In genomic region chr9:971901-972511, GRCh38 we compare ENCODE assay signal across 8 cellular contexts. TPM values are rescaled to one million over a fixed set of nuclear protein-coding genes. Genes with fewer than 3 reads are reported as not detected.
DNase-seq lines count a peak whose midpoint lies in the region; ATAC-seq and TF ChIP-seq lines count a peak whose summit lies in the region.

No MANE protein-coding gene starts in this region.

- peaks cover 0 to 2% of the 10 kb centered on the region in 2 experiments; a peak in 4 of 5 replicates for H3K9me3 Mint-ChIP-seq in H9

- H3K27me3 Mint-ChIP-seq in H9 (ENCODE audit: low read depth): peaks cover 98% of the 10 kb centered on the region

- DNase-seq in H9: peak; percentile 87
- no peak for DNase-seq in adipocyte (ENCODE audit: low read depth)
- DNase-seq in NCI-H2227 (lab: John Stamatoyannopoulos, UW; ENCODE audit: unreplicated experiment): no peak
- no peak for DNase-seq in GM19240 (ENCODE audit: insufficient read length, low spot score)
- no peak for DNase-seq in effector CD8-positive, alpha-beta T cell (lab: John Stamatoyannopoulos, UW)

- no peaks in the 10 kb centered on the region for H3K36me3 ChIP-seq in adipocyte (ENCODE audit: control insufficient read depth, insufficient read depth, low read length, severe bottlenecking)
- no peaks in the 10 kb centered on the region for H3K36me3 ChIP-seq in iPS-20b (ENCODE audit: insufficient read depth, low read depth, low read length)
- H3K36me3 ChIP-seq in skeletal muscle satellite cell (ENCODE audit: insufficient read depth, low read length): no peaks in the 10 kb centered on the region

- no peak for TF ChIP-seq CTCF in H9 (conservative IDR thresholded peaks at IDR 0.05)

- H4K91ac ChIP-seq in H9 (ENCODE audit: insufficient read length, low read depth, low read length): no peak overlapping the region

- peak overlapping the region; percentile 69 for H3K4me3 ChIP-seq in adipocyte (ENCODE audit: low read length)
- H3K4me3 ChIP-seq in iPS-20b (ENCODE audit: low read length): peak overlapping the region; percentile 53
- peak overlapping the region; percentile 49 for H3K4me3 ChIP-seq in skeletal muscle satellite cell (ENCODE audit: low read length)

- no peak overlapping the region for H3K27ac Mint-ChIP-seq in H9

- peak overlapping the region; percentile 72 to 82 for H3K4me3 Mint-ChIP-seq in H9

- no peak overlapping the region for H2BK5ac ChIP-seq in H9 (ENCODE audit: insufficient read length, low read length)

- H3K4me1 ChIP-seq in H9 (ENCODE audit: insufficient read depth, low read length) (peaks cover 2% of the 10 kb centered on the region; the same call in 1 of the 2 replicates), adipocyte (ENCODE audit: control insufficient read depth, insufficient read depth, low read length) (peaks cover 3% of the 10 kb centered on the region), iPS-20b (ENCODE audit: insufficient read depth, low read length) (no peaks in the 10 kb centered on the region; the same call in 1 of the 2 replicates), skeletal muscle satellite cell (ENCODE audit: control insufficient read depth, insufficient read depth, low read length) (peaks cover 8% of the 10 kb centered on the region)

- H2BK12ac ChIP-seq in H9 (ENCODE audit: insufficient read length, low read depth, low read length): no peak overlapping the region

- H3K14ac ChIP-seq in H9 (ENCODE audit: insufficient read depth, low read length): no peak overlapping the region

- WGBS in H9 (ENCODE audit: extremely low coverage, insufficient read length, low lambda C conversion rate): no CpG with 5 or more reads among the region's 42 CpGs

- H3K4ac ChIP-seq in H9 (ENCODE audit: low read depth, low read length): no peak overlapping the region

- no peak overlapping the region for H3K18ac ChIP-seq in H9 (ENCODE audit: insufficient read length, low read depth, low read length)

- H3K36me3 Mint-ChIP-seq in H9 (ENCODE audit: insufficient read depth in 1 of 3, low read depth in 3 of 3): no peaks in the 10 kb centered on the region; a peak in 1 of 7 replicates

- H4K5ac ChIP-seq in H9 (ENCODE audit: insufficient read length, low read depth, low read length): no peak overlapping the region

- H3K27ac ChIP-seq in H9 (ENCODE audit: insufficient read length, low read depth, low read length): no peak overlapping the region
- no peak overlapping the region for H3K27ac ChIP-seq in iPS-20b (ENCODE audit: low read length)

- peak overlapping the region; percentile 66 for H2AFZ ChIP-seq in H9 (ENCODE audit: low read length)

- H3K4me1 Mint-ChIP-seq in H9: peaks cover 40 to 58% of the 10 kb centered on the region in 2 experiments

- no peak overlapping the region for H3T11ph ChIP-seq in H9 (ENCODE audit: low read length)

- H2BK120ac ChIP-seq in H9 (ENCODE audit: low read depth, low read length, poor library complexity, severe bottlenecking): no peak overlapping the region

- H3K23me2 ChIP-seq in H9 (ENCODE audit: insufficient read length, low read depth, low read length, poor library complexity, severe bottlenecking): peaks cover 29% of the 10 kb centered on the region

- no peaks in the 10 kb centered on the region for H4K20me1 ChIP-seq in H9 (ENCODE audit: control insufficient read depth, insufficient read depth, insufficient read length)

- no peaks in the 10 kb centered on the region for H3K79me1 ChIP-seq in H9 (ENCODE audit: insufficient read depth, low read depth, low read length, poor library complexity, severe bottlenecking)

- no peak overlapping the region for H2BK20ac ChIP-seq in H9 (ENCODE audit: low read depth, low read length, poor library complexity, severe bottlenecking)

- peak overlapping the region; percentile 90 for H3K4me2 ChIP-seq in H9 (ENCODE audit: insufficient read depth, insufficient read length, low read length)
- peak overlapping the region; percentile 67 for H3K4me2 ChIP-seq in skeletal muscle satellite cell (ENCODE audit: low read length)

- H3K9ac ChIP-seq in H9 (ENCODE audit: extremely low read depth, insufficient read length, low read length) (no peak overlapping the region), adipocyte (ENCODE audit: low read length) (peak overlapping the region; percentile 64), iPS-20b (ENCODE audit: low read depth, low read length) (peak overlapping the region; percentile 42; the same call in 1 of the 2 replicates), skeletal muscle satellite cell (ENCODE audit: low read depth, low read length) (no peak overlapping the region)

- H3K9me3 ChIP-seq in H9 (ENCODE audit: control insufficient read depth, low read depth, low read length) (no peaks in the 10 kb centered on the region), adipocyte (ENCODE audit: control insufficient read depth, low read length) (no peaks in the 10 kb centered on the region), iPS-20b (ENCODE audit: insufficient read depth, low read depth, low read length) (no peaks in the 10 kb centered on the region; the same call in 1 of the 2 replicates), skeletal muscle satellite cell (replicated peaks; ENCODE audit: low read length) (no peaks in the 10 kb centered on the region)

- no peaks in the 10 kb centered on the region for H3K79me2 ChIP-seq in H9 (ENCODE audit: insufficient read depth, low read length)

- H3K56ac ChIP-seq in H9 (ENCODE audit: insufficient read length, low read depth, low read length): no peak overlapping the region

- H3K23ac ChIP-seq in H9 (ENCODE audit: insufficient read length, low read depth, low read length): no peak overlapping the region

- no peak overlapping the region for H4K8ac ChIP-seq in H9 (replicated peaks; ENCODE audit: insufficient read length, low read depth, low read length)

- H2AK5ac ChIP-seq in H9 (ENCODE audit: insufficient read length, low read length): no peak overlapping the region

- H2BK15ac ChIP-seq in H9 (ENCODE audit: low read depth, low read length): no peak overlapping the region

- ATAC-seq in GM21576 (IDR thresholded peaks at IDR 0.05; ENCODE audit: unreplicated experiment): no peak

- H3K27me3 ChIP-seq in H9 (ENCODE audit: insufficient read depth, low read length) (peaks cover 75% of the 10 kb centered on the region), adipocyte (replicated peaks; ENCODE audit: control insufficient read depth, insufficient read depth, low read length) (peaks cover 51% of the 10 kb centered on the region), iPS-20b (ENCODE audit: insufficient read depth, low read length) (peaks cover 100% of the 10 kb centered on the region), skeletal muscle satellite cell (ENCODE audit: control insufficient read depth, insufficient read depth, low read length) (peaks cover 51% of the 10 kb centered on the region)

RNA-seq across cellular contexts. Expression of gene DMRT3, which starts 4.4 kb away (rescaled TPM):
- not detected in 2 replicates for total RNA-seq in H9 (2021)
- total RNA-seq in skeletal muscle satellite cell (2012; rRNA removed): not detected in 2 replicates

Comparison
In these comparisons a context has a peak if more than half of its experiments do, and no peak if none do; other contexts are left out.
1. H3K9ac ChIP-seq: peak in adipocyte (single experiment) and iPS-20b (single experiment); none in H9 (single experiment) and skeletal muscle satellite cell (single experiment).
2. Peak in every context shown above with its lines, with median percentiles within 50 percentile points of each other: H3K4me3 ChIP-seq.